14 cellular contexts compared by ENCODE assay signal in genomic region chr5:95393279-95393678, GRCh38. TPM values are rescaled to one million over a fixed set of nuclear protein-coding genes. Genes with fewer than 3 reads are reported as not detected.
A peak's percentile ranks its signal among the peaks of the same experiment; 100 is the strongest.
DNase-seq lines count a peak whose midpoint lies in the region; FAIRE-seq and TF ChIP-seq lines count a peak whose summit lies in the region.
"Had no signal": no experiment of that assay in that cellular context is flagged by ENCODE, and none has a peak within 500 bp of the region (broad histone marks: within the 10 kb centered on the region; RNA-seq: fewer than 3 reads in every experiment).

No MANE protein-coding gene starts in this region.

- H3K27ac Mint-ChIP-seq in H9 (peak overlapping the region in 2 of 3 experiments; percentile 78 to 84; a peak in 2 of 7 replicates), nephron (peak overlapping the region; percentile 80 to 93 (median 90))
- H3K27ac Mint-ChIP-seq: CD8-positive, alpha-beta T cell had no signal

- no peaks in the 10 kb centered on the region for H3K23me2 ChIP-seq in H9 (ENCODE audit: insufficient read length, low read depth, low read length, poor library complexity, severe bottlenecking)
- no peaks in the 10 kb centered on the region for H3K23me2 ChIP-seq in H1 (ENCODE audit: low read depth, low read length)

- H3K9me3 ChIP-seq in H9 (ENCODE audit: control insufficient read depth, low read depth, low read length), result no peaks in the 10 kb centered on the region
- no peaks in the 10 kb centered on the region for H3K9me3 ChIP-seq in H1 (ENCODE audit: insufficient read depth in 2 of 2, low read depth in 1 of 2, low read length in 1 of 2)
- H3K9me3 ChIP-seq: A549, HAP-1 had no signal

- H2BK15ac ChIP-seq in H9 (ENCODE audit: low read depth, low read length) (no peak overlapping the region), H1 (ENCODE audit: low read length) (no peak overlapping the region)

- H3K9ac ChIP-seq in H9 (ENCODE audit: extremely low read depth, insufficient read length, low read length), result no peak overlapping the region
- no peak overlapping the region for H3K9ac ChIP-seq in H1 (replicated peaks in 1 of 4; ENCODE audit: extremely low read depth in 1 of 4, low read depth in 3 of 4, low read length in 3 of 4)

- H3K9me3 Mint-ChIP-seq in H9 (peaks cover 7 to 10% of the 10 kb centered on the region in 2 experiments; a peak in 2 of 5 replicates), nephron (no peaks in the 10 kb centered on the region)
- H3K9me3 Mint-ChIP-seq: CD8-positive, alpha-beta T cell had no signal

- H3K4me1 Mint-ChIP-seq in H9, result peaks cover 19 to 26% of the 10 kb centered on the region in 2 experiments
- peaks cover 6% of the 10 kb centered on the region for H3K4me1 Mint-ChIP-seq in nephron

- H3K4ac ChIP-seq in H9 (ENCODE audit: low read depth, low read length) (no peak overlapping the region), H1 (replicated peaks; ENCODE audit: insufficient read length, low read depth, low read length) (no peak overlapping the region)

- H4K8ac ChIP-seq in H9 (replicated peaks; ENCODE audit: insufficient read length, low read depth, low read length), result no peak overlapping the region
- no peak overlapping the region for H4K8ac ChIP-seq in H1 (ENCODE audit: extremely low read depth, insufficient read depth, low read length)

- no peak overlapping the region; a peak in 1 of 8 replicates for H3K4me3 ChIP-seq in H1 (ENCODE audit: extremely low read depth in 1 of 4, insufficient read depth in 2 of 4, low read depth in 3 of 4, low read length in 4 of 4)
- H3K4me3 ChIP-seq: A549, HAP-1 had no signal

- H4K20me1 ChIP-seq in H9 (ENCODE audit: control insufficient read depth, insufficient read depth, insufficient read length) (no peaks in the 10 kb centered on the region), H1 (replicated peaks in 1 of 2; ENCODE audit: control insufficient read depth in 1 of 2, insufficient read depth in 2 of 2, low read length in 2 of 2) (no peaks in the 10 kb centered on the region)

- H2BK120ac ChIP-seq in H9 (ENCODE audit: low read depth, low read length, poor library complexity, severe bottlenecking) (no peak overlapping the region), H1 (replicated peaks; ENCODE audit: low read depth, low read length) (no peak overlapping the region)

- H2BK5ac ChIP-seq in H9 (ENCODE audit: insufficient read length, low read length), result no peak overlapping the region
- H2BK5ac ChIP-seq in H1 (ENCODE audit: low read depth, low read length), result no peak overlapping the region

- H4K91ac ChIP-seq in H9 (ENCODE audit: insufficient read length, low read depth, low read length), result no peak overlapping the region
- no peak overlapping the region for H4K91ac ChIP-seq in H1 (replicated peaks; ENCODE audit: insufficient read length, low read length)

- H2AFZ ChIP-seq in H9 (ENCODE audit: low read length) (no peak overlapping the region), H1 (ENCODE audit: low read length) (no peak overlapping the region)

- no peak overlapping the region for H2BK12ac ChIP-seq in H9 (ENCODE audit: insufficient read length, low read depth, low read length)
- no peak overlapping the region for H2BK12ac ChIP-seq in H1 (ENCODE audit: low read depth, low read length)

- H3K27ac ChIP-seq in H9 (ENCODE audit: insufficient read length, low read depth, low read length), result no peak overlapping the region
- no peak overlapping the region for H3K27ac ChIP-seq in H1 (ENCODE audit: low read depth, low read length)
- H3K27ac ChIP-seq: A549 had no signal

- H3K79me2 ChIP-seq in H9 (ENCODE audit: insufficient read depth, low read length), result no peaks in the 10 kb centered on the region
- H3K79me2 ChIP-seq in H1 (ENCODE audit: control insufficient read depth in 1 of 2, insufficient read depth in 2 of 2, low read length in 2 of 2), result no peaks in the 10 kb centered on the region

- no peak overlapping the region for H3K4me2 ChIP-seq in H9 (ENCODE audit: insufficient read depth, insufficient read length, low read length)
- no peak overlapping the region for H3K4me2 ChIP-seq in H1 (ENCODE audit: insufficient read depth in 1 of 2, low read depth in 2 of 2, low read length in 2 of 2)
- H3K4me2 ChIP-seq: A549 had no signal

- no peaks in the 10 kb centered on the region for H3K27me3 Mint-ChIP-seq in H9 (ENCODE audit: low read depth)
- no peaks in the 10 kb centered on the region for H3K27me3 Mint-ChIP-seq in nephron (ENCODE audit: low read depth)

- H3K36me3 Mint-ChIP-seq in H9 (ENCODE audit: insufficient read depth in 1 of 3, low read depth in 3 of 3) (peaks cover 0 to 13% (median 8%) of the 10 kb centered on the region in 3 experiments; a peak in 3 of 7 replicates), nephron (ENCODE audit: low read depth) (no peaks in the 10 kb centered on the region)
- H3K36me3 Mint-ChIP-seq: CD8-positive, alpha-beta T cell had no signal

- DNase-seq in H9, result no peak
- peak; percentile 20 for DNase-seq in OCI-M1 (lab: John Stamatoyannopoulos, UW)
- DNase-seq in H1 (ENCODE audit: low read depth in 1 of 2, low spot score in 2 of 2), result no peak
- no peak for DNase-seq in cortex of kidney (lab: John Stamatoyannopoulos, UW)
- DNase-seq in NCI-H446 treated with DMSO at 0.1 percent for 48 hours (lab: John Stamatoyannopoulos, UW), result no peak
- DNase-seq in NCI-H1694 treated with DMSO at 0.1 percent for 48 hours (lab: John Stamatoyannopoulos, UW), result no peak
- DNase-seq: CD8-positive, alpha-beta T cell; NCI-H1092 treated with DMSO at 0.1 percent for 48 hours; NCI-H187 treated with DMSO at 0.1 percent for 48 hours; NCI-H446 had no signal

- H3K18ac ChIP-seq in H9 (ENCODE audit: insufficient read length, low read depth, low read length) (no peak overlapping the region), H1 (ENCODE audit: extremely low read depth, low read length) (no peak overlapping the region)

- CTCF ChIA-PET in H1 (lab: Charles Lee; ENCODE audit: partially characterized antibody), result interaction anchor here (0.7 to 0.9 kb wide), 2 partner anchors 9 to 110 kb away, joined by 3 read pairs; no protein-coding TSS in a partner anchor

- TF ChIP-seq EP300 in H1 (IDR thresholded peaks at IDR 0.05; ENCODE audit: borderline replicate concordance in 1 of 2, low read depth in 2 of 2, low read length in 2 of 2), result no peak

- no peak for TF ChIP-seq POLR2A in H1 (IDR thresholded peaks at IDR 0.05; ENCODE audit: control extremely low read depth in 1 of 2, low read depth in 2 of 2, low read length in 2 of 2)

- H3K36me3 ChIP-seq in H1 (ENCODE audit: control insufficient read depth in 2 of 4, insufficient read depth in 4 of 4, low read length in 3 of 4), result no peaks in the 10 kb centered on the region
- H3K36me3 ChIP-seq: HAP-1 had no signal

- H3K14ac ChIP-seq in H9 (ENCODE audit: insufficient read depth, low read length) (no peak overlapping the region), H1 (ENCODE audit: insufficient read length) (no peak overlapping the region)

- no peaks in the 10 kb centered on the region for H3K79me1 ChIP-seq in H9 (ENCODE audit: insufficient read depth, low read depth, low read length, poor library complexity, severe bottlenecking)
- no peaks in the 10 kb centered on the region for H3K79me1 ChIP-seq in H1 (ENCODE audit: low read depth, low read length)

- POLR2A ChIA-PET in H1 (lab: Charles Lee; ENCODE audit: partially characterized antibody), result interaction anchor here (0.8 to 1.0 kb wide), 2 partner anchors 11 to 45 kb away, joined by 3 to 4 read pairs; no protein-coding TSS in a partner anchor

- H3K4me1 ChIP-seq in H9 (ENCODE audit: insufficient read depth, low read length), result no peaks in the 10 kb centered on the region
- 0 out of 7 replicates have a peak, but pooled peaks cover 0 to 3% (median 0%) of the 10 kb centered on the region in 4 experiments for H3K4me1 ChIP-seq in H1 (replicated peaks in 1 of 4; ENCODE audit: control insufficient read depth in 3 of 4, insufficient read depth in 4 of 4, low read length in 3 of 4)
- H3K4me1 ChIP-seq: A549, HAP-1 had no signal

- no peak overlapping the region for H3T11ph ChIP-seq in H9 (ENCODE audit: low read length)

- TF ChIP-seq CTCF in H9 (conservative IDR thresholded peaks at IDR 0.05), result no peak
- TF ChIP-seq CTCF in H1 (IDR thresholded peaks at IDR 0.05; ENCODE audit: control extremely low read depth in 1 of 3, insufficient read depth in 1 of 3, low read depth in 1 of 3, low read length in 3 of 3), result no peak
- TF ChIP-seq CTCF in nephron (IDR thresholded peaks at IDR 0.05; ENCODE audit: unreplicated experiment in 3 of 3), result no peak

- H3K56ac ChIP-seq in H9 (ENCODE audit: insufficient read length, low read depth, low read length) (no peak overlapping the region), H1 (replicated peaks; ENCODE audit: insufficient read length, low read depth, low read length) (no peak overlapping the region)

- WGBS in H9 (ENCODE audit: extremely low coverage, insufficient read length, low lambda C conversion rate), result no CpG with 5 or more reads among the region's 1 CpG
- WGBS in H1 (ENCODE audit: extremely low coverage in 1 of 2, insufficient coverage in 1 of 2, insufficient read length in 1 of 2, insufficient replicate concordance in 2 of 2, low coverage in 1 of 2, low lambda C conversion rate in 2 of 2, missing lambda C conversion rate in 1 of 2), 2 experiments, result 95% methylated on average over 1 of the region's 1 CpG; no CpG with 5 or more reads in 1 of the 2 experiments

- H3K23ac ChIP-seq in H9 (ENCODE audit: insufficient read length, low read depth, low read length), result no peak overlapping the region
- no peak overlapping the region for H3K23ac ChIP-seq in H1 (ENCODE audit: insufficient read length)

- no peak for FAIRE-seq in H1 (lab: Jason Lieb, UNC)
- FAIRE-seq: A549 had no signal

- H2AK5ac ChIP-seq in H9 (ENCODE audit: insufficient read length, low read length), result no peak overlapping the region
- no peak overlapping the region for H2AK5ac ChIP-seq in H1 (ENCODE audit: low read depth, low read length)

- H2BK20ac ChIP-seq in H9 (ENCODE audit: low read depth, low read length, poor library complexity, severe bottlenecking) (no peak overlapping the region), H1 (ENCODE audit: low read length) (no peak overlapping the region)

- H3K27me3 ChIP-seq in H9 (ENCODE audit: insufficient read depth, low read length), result no peaks in the 10 kb centered on the region
- H3K27me3 ChIP-seq in H1 (replicated peaks in 1 of 4; ENCODE audit: control insufficient read depth in 3 of 4, extremely low read depth in 1 of 4, insufficient read depth in 3 of 4, low read length in 3 of 4), result no peaks in the 10 kb centered on the region

- H3K4me3 Mint-ChIP-seq in H9, result no peak overlapping the region
- peak overlapping the region in 1 of 3 experiments; percentile 28 for H3K4me3 Mint-ChIP-seq in nephron
- H3K4me3 Mint-ChIP-seq: CD8-positive, alpha-beta T cell had no signal

- no peak for TF ChIP-seq RAD21 in H1 (IDR thresholded peaks at IDR 0.05 in 1 of 2, conservative IDR thresholded peaks at IDR 0.05 in 1 of 2; ENCODE audit: low read depth in 2 of 2, low read length in 2 of 2)

- no peak overlapping the region for H4K5ac ChIP-seq in H9 (ENCODE audit: insufficient read length, low read depth, low read length)
- H4K5ac ChIP-seq in H1 (ENCODE audit: insufficient read length, low read depth, low read length), result no peak overlapping the region

RNA-seq across cellular contexts. Expression of gene FAM81B, which starts 2.1 kb away (rescaled TPM):
- total RNA-seq in H9 (2021), result not detected in 2 replicates
- total RNA-seq in H1 (2021; fragmentation: NEBNext Ultra II Directional; extraction: Animal tissue kit (Norgen Biotek cat#: 25700)), result not detected in 2 replicates
- polyA plus RNA-seq in H1 (2011; rRNA removed), result not detected in 2 replicates
- not detected for polyA plus RNA-seq in H1 (2011; cell fraction: cytosol; rRNA removed)
- not detected for polyA plus RNA-seq in H1 (2011; cell fraction: nucleus; rRNA removed)
- polyA plus RNA-seq in H1 (2012, experiment 1 of 2), result not detected in 4 replicates
- polyA plus RNA-seq in H1 (2012, experiment 2 of 2), result not detected
- 0.18 TPM for polyA plus RNA-seq in H1 (2013, experiment 1 of 2)
- polyA plus RNA-seq in H1 (2013, experiment 2 of 2), result 0.37 TPM
- polyA minus RNA-seq in H1 (2011; rRNA and poly(A)+ RNA removed), result 0.66 TPM in 1 of 2 replicates, not detected in the other
- polyA minus RNA-seq in H1 (2011; cell fraction: cytosol; rRNA and poly(A)+ RNA removed), result not detected
- polyA minus RNA-seq in H1 (2011; cell fraction: nucleus; rRNA and poly(A)+ RNA removed), result not detected
- total RNA-seq: CD8-positive, alpha-beta T cell; HT1080 had no signal
